ENCODE assay signal across 1 cellular context in genomic region chr10:11285171-11285570, GRCh38.
TF ChIP-seq lines count a peak whose summit lies in the region.

No MANE protein-coding gene starts in this region.

TF ChIP-seq in HCT116, 20 proteins besides CTCF, POLR2A, EP300 and RAD21 (continued from another document):
- no peak for TF ChIP-seq REST (IDR thresholded peaks at IDR 0.05; ENCODE audit: low read depth)
- no peak for TF ChIP-seq FOSL1 (IDR thresholded peaks at IDR 0.05; ENCODE audit: low read depth)
- no peak for TF ChIP-seq ZFX (IDR thresholded peaks at IDR 0.05)
- no peak for TF ChIP-seq JUND (IDR thresholded peaks at IDR 0.05)
- no peak for TF ChIP-seq ELF1 (IDR thresholded peaks at IDR 0.05; ENCODE audit: borderline replicate concordance, low read depth)
- no peak for TF ChIP-seq SRF (IDR thresholded peaks at IDR 0.05; ENCODE audit: low read depth)
- no peak for TF ChIP-seq CBX3 (IDR thresholded peaks at IDR 0.05; ENCODE audit: low read depth)
- TF ChIP-seq ZNF274 (IDR thresholded peaks at IDR 0.05; ENCODE audit: low read depth, low read length) = no peak
- TF ChIP-seq SP1 (IDR thresholded peaks at IDR 0.05; ENCODE audit: low read depth) = no peak
- TF ChIP-seq ATF3 (IDR thresholded peaks at IDR 0.05) = no peak
